29 cellular contexts compared by ENCODE assay signal in genomic region chr1:100217834-100218233, GRCh38.
"Had no signal": no experiment of that assay in that cellular context is flagged by ENCODE, and none has a peak within 500 bp of the region (broad histone marks: within the 10 kb centered on the region; RNA-seq: fewer than 3 reads in every experiment).

No MANE protein-coding gene starts in this region.

- H3K79me2 ChIP-seq: parathyroid adenoma had no signal

- H3K9me3 ChIP-seq: body of pancreas, right lobe of liver, thoracic aorta, vagina had no signal

- ATAC-seq: activated T-cell treated with anti-CD3 and anti-CD28 coated beads, Interleukin-2, amount 50 U/mL, for 72 hours; body of pancreas; effector memory CD8-positive, alpha-beta T cell; naive thymus-derived CD8-positive, alpha-beta T cell; right lobe of liver; stimulated activated naive CD8-positive, alpha-beta T cell treated with anti-CD3 and anti-CD28 coated beads, Interleukin-15, Interleukin-2, amounts not matched to agents 100 U/mL and 50 U/mL, for 24 hours had no signal

- H2AFZ ChIP-seq: parathyroid adenoma had no signal

- H3K4me1 ChIP-seq: body of pancreas, parathyroid adenoma, right lobe of liver, vagina had no signal

- H3K9ac ChIP-seq: parathyroid adenoma had no signal

- H3K27ac Mint-ChIP-seq: activated B cell treated with CpG ODN at 0.5 μM for 24 hours; activated naive CD8-positive, alpha-beta T cell; activated T-cell treated with anti-CD3 and anti-CD28 coated beads, Interleukin-2, amount 50 U/mL, for 72 hours; memory B cell; type B pancreatic cell had no signal

- H3K27me3 ChIP-seq: body of pancreas, dorsolateral prefrontal cortex, right lobe of liver, vagina had no signal

- H3K9me3 Mint-ChIP-seq: activated B cell treated with CpG ODN at 0.5 μM for 24 hours; activated T-cell treated with anti-CD3 and anti-CD28 coated beads, Interleukin-2, amount 50 U/mL, for 72 hours; effector memory CD8-positive, alpha-beta T cell; memory B cell; naive thymus-derived CD8-positive, alpha-beta T cell; neural crest cell; type B pancreatic cell had no signal

- H3K4me3 ChIP-seq: body of pancreas, coronary artery, dorsolateral prefrontal cortex, right lobe of liver, skin epidermis, thoracic aorta, vagina had no signal

- H3K27me3 Mint-ChIP-seq: activated B cell treated with CpG ODN at 0.5 μM for 24 hours; activated naive CD8-positive, alpha-beta T cell; effector memory CD8-positive, alpha-beta T cell; memory B cell; naive thymus-derived CD8-positive, alpha-beta T cell; type B pancreatic cell had no signal

- DNase-seq: activated B cell treated with CpG ODN at 0.5 μM for 24 hours; activated CD4-positive, alpha-beta T cell treated with anti-CD3 and anti-CD28 coated beads, Interleukin-2, amount 50 U/mL, for 1 hour; activated effector memory CD4-positive, alpha-beta T cell treated with Interleukin-2 at 50 U/mL for 16 hours; activated naive CD4-positive, alpha-beta T cell treated with Interleukin-2 at 50 U/mL for 16 hours; activated T-cell treated with anti-CD3 and anti-CD28 coated beads for 4 hours; activated T-cell treated with anti-CD3 and anti-CD28 coated beads, Interleukin-2, amount 50 U/mL, for 72 hours; aorta; body of pancreas; dorsolateral prefrontal cortex; effector memory CD8-positive, alpha-beta T cell; foreskin fibroblast; head of caudate nucleus; kidney glomerular epithelial cell; naive thymus-derived CD8-positive, alpha-beta T cell; occipital lobe; right lobe of liver; stimulated activated CD4-positive, alpha-beta T cell treated with anti-CD3 and anti-CD28 coated beads, Interleukin-12 subunit alpha, Interleukin-12 subunit beta, amount 100 ng/mL, for 4 hours; stimulated activated CD4-positive, alpha-beta T cell treated with anti-CD3 and anti-CD28 coated beads, Interleukin-4, amount 100 ng/mL, for 1 hour; stimulated activated naive CD8-positive, alpha-beta T cell treated with anti-CD3 and anti-CD28 coated beads, Interleukin-15, Interleukin-2, amounts not matched to agents 100 U/mL and 50 U/mL, for 24 hours; T-helper 2 cell had no signal

- H3K4me1 Mint-ChIP-seq: activated B cell treated with CpG ODN at 0.5 μM for 24 hours, memory B cell, neural crest cell had no signal

- H3K27ac ChIP-seq: body of pancreas, coronary artery, dorsolateral prefrontal cortex, parathyroid adenoma, right lobe of liver, skin epidermis, thoracic aorta, vagina had no signal

- H3K4me3 Mint-ChIP-seq: activated B cell treated with CpG ODN at 0.5 μM for 24 hours; activated naive CD8-positive, alpha-beta T cell; activated T-cell treated with anti-CD3 and anti-CD28 coated beads, Interleukin-2, amount 50 U/mL, for 72 hours; effector memory CD8-positive, alpha-beta T cell; memory B cell; naive thymus-derived CD8-positive, alpha-beta T cell; neural crest cell; type B pancreatic cell had no signal
